ENCODE assay signal across 8 cellular contexts in genomic region chr5:173764321-173765029, GRCh38.
A peak's percentile ranks its signal among the peaks of the same experiment; 100 is the strongest.
DNase-seq lines count a peak whose midpoint lies in the region; ATAC-seq and TF ChIP-seq lines count a peak whose summit lies in the region.

No MANE protein-coding gene starts in this region.

- peaks cover 21% of the 10 kb centered on the region for H3K27me3 Mint-ChIP-seq in progenitor cell of endocrine pancreas

- TF ChIP-seq CTCF in progenitor cell of endocrine pancreas (IDR thresholded peaks at IDR 0.05; ENCODE audit: unreplicated experiment), result no peak

- no peaks in the 10 kb centered on the region for H3K36me3 Mint-ChIP-seq in progenitor cell of endocrine pancreas (ENCODE audit: insufficient read depth)

- DNase-seq in SW 1271 (lab: John Stamatoyannopoulos, UW) (peak; percentile 87 to 92), foreskin melanocyte (peak; percentile 67), progenitor cell of endocrine pancreas (ENCODE audit: low spot score, unreplicated experiment) (no peak), Ammon's horn (ENCODE audit: low spot score) (no peak), T-helper 9 cell (no peak)
- DNase-seq in activated naive CD4-positive, alpha-beta T cell treated with Interleukin-2 at 50 U/mL for 16 hours, result no peak

- H3K27ac Mint-ChIP-seq in progenitor cell of endocrine pancreas, result peak overlapping the region; percentile 57

- peak; percentile 60 for ATAC-seq in HG02798 (IDR thresholded peaks at IDR 0.05; ENCODE audit: poor library complexity, unreplicated experiment)
- ATAC-seq in GM21576 (IDR thresholded peaks at IDR 0.05; ENCODE audit: unreplicated experiment), result no peak

- H3K4me1 Mint-ChIP-seq in progenitor cell of endocrine pancreas (ENCODE audit: low read depth), result peaks cover 19% of the 10 kb centered on the region

- H3K4me3 Mint-ChIP-seq in progenitor cell of endocrine pancreas (ENCODE audit: low read depth), result no peak overlapping the region

- H3K9me3 Mint-ChIP-seq in progenitor cell of endocrine pancreas (ENCODE audit: low read depth), result no peaks in the 10 kb centered on the region

Comparison
In these comparisons a context has a peak if more than half of its experiments do, and no peak if none do; other contexts are left out.
1. DNase-seq: peak in SW 1271 (2 of 2) and foreskin melanocyte (single experiment); none in progenitor cell of endocrine pancreas (single experiment), Ammon's horn (single experiment), activated naive CD4-positive, alpha-beta T cell treated with Interleukin-2 at 50 U/mL for 16 hours (single experiment) and T-helper 9 cell (single experiment).